21 cellular contexts compared by ENCODE assay signal in the genomic region with DNA sequence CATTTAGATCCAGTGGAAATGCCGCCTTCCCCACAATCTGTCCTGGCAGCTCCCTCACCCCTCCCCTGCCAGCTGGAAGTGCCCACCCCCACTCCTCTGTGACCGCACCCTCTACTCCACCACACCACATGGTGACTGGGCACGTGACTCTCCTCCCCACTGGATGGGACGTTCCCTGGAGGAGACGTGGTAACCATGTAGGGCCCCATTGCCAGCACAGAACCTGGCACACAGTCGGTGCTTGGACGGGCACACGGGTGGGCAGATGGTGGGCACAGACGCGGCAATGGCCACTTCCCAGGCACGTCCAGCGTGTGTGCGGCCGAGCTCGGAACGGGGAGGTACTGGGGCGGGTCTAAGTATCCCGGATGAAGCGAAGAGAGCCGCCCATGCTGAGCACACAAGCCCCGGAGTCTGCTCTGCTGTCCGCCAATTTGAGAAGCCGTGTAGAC.
DNase-seq lines count a peak whose midpoint lies in the region; ATAC-seq and TF ChIP-seq lines count a peak whose summit lies in the region.
"Had no signal": no experiment of that assay in that cellular context is flagged by ENCODE, and none has a peak within 500 bp of the region (broad histone marks: within the 10 kb centered on the region; RNA-seq: fewer than 3 reads in every experiment).

No MANE protein-coding gene starts in this region.

- POLR2A ChIA-PET in CD8-positive, alpha-beta T cell (lab: Charles Lee) = interaction anchor here (1.0 to 1.3 kb wide), 3 partner anchors 10 to 67 kb away, joined by 3 to 5 read pairs (median 5); no protein-coding TSS in a partner anchor
- POLR2A ChIA-PET in naive thymus-derived CD4-positive, alpha-beta T cell (lab: Charles Lee) = interaction anchor here (0.6 to 0.9 kb wide), 2 partner anchors 49 to 79 kb away, joined by 3 to 6 read pairs; no protein-coding TSS in a partner anchor

- peaks cover 31% of the 10 kb centered on the region for H3K4me1 ChIP-seq in CD8-positive, alpha-beta T cell (ENCODE audit: insufficient read depth, low read length)
- H3K4me1 ChIP-seq in naive thymus-derived CD4-positive, alpha-beta T cell (ENCODE audit: control insufficient read depth in 2 of 2, insufficient read depth in 2 of 2, low read length in 2 of 2) = peaks cover 25 to 33% of the 10 kb centered on the region in 2 donors
- H3K4me1 ChIP-seq in stomach = no peaks in the 10 kb centered on the region
- H3K4me1 ChIP-seq: A549, adrenal gland, Peyer's patch, uterus had no signal

- TF ChIP-seq POLR2A in stomach (IDR thresholded peaks at IDR 0.05) = no peak

- TF ChIP-seq EP300 in stomach (IDR thresholded peaks at IDR 0.05) = no peak

- H3K4me3 Mint-ChIP-seq in activated CD4-positive, alpha-beta T cell treated with anti-CD3 and anti-CD28 coated beads, Interleukin-2, amount 10 ng/mL, durations not matched to agents 24 days and 14 days = peak overlapping the region; percentile 73
- peak overlapping the region; percentile 68 for H3K4me3 Mint-ChIP-seq in CD8-positive, alpha-beta T cell
- peak overlapping the region; percentile 5 for H3K4me3 Mint-ChIP-seq in activated T-helper 17 cell treated with anti-CD3 and anti-CD28 coated beads, Interleukin-2, amount 50 U/mL, for 72 hours
- H3K4me3 Mint-ChIP-seq in naive thymus-derived CD4-positive, alpha-beta T cell = peak overlapping the region; percentile 26 to 83 (median 71)

- peak overlapping the region; percentile 42 for H3K4me3 ChIP-seq in CD8-positive, alpha-beta T cell (ENCODE audit: low read depth, low read length)
- H3K4me3 ChIP-seq in naive thymus-derived CD4-positive, alpha-beta T cell (ENCODE audit: low read length) = no peak overlapping the region
- no peak overlapping the region for H3K4me3 ChIP-seq in stomach
- H3K4me3 ChIP-seq: A549, adrenal gland, Peyer's patch, uterus had no signal

- ATAC-seq in CD8-positive, alpha-beta T cell = peak; percentile 7
- ATAC-seq in activated T-helper 17 cell treated with anti-CD3 and anti-CD28 coated beads, Interleukin-2, amount 50 U/mL, for 72 hours (replicated peaks) = no peak
- ATAC-seq in naive thymus-derived CD4-positive, alpha-beta T cell = peak; percentile 8

- peak overlapping the region; percentile 63 for H3K27ac ChIP-seq in CD8-positive, alpha-beta T cell (ENCODE audit: low read depth, low read length)
- H3K27ac ChIP-seq in naive thymus-derived CD4-positive, alpha-beta T cell (ENCODE audit: low read depth, low read length) = peak overlapping the region; percentile 66
- no peak overlapping the region for H3K27ac ChIP-seq in stomach
- H3K27ac ChIP-seq: A549, adrenal gland, neutrophil, Peyer's patch, uterus had no signal

- intact Hi-C loops in activated CD4-positive, alpha-beta T cell treated with anti-CD3 and anti-CD28 coated beads, Interleukin-2, amount 10 ng/mL, durations not matched to agents 24 days and 14 days (cut with micrococcal nuclease) = no loop called here
- intact Hi-C loops in CD8-positive, alpha-beta T cell (cut with DNase I, micrococcal nuclease) = loop anchor here in 1 of 2 experiments (2.0 to 10.0 kb wide), 2 partner anchors 46 to 62 kb away; no protein-coding TSS in a partner anchor
- intact Hi-C loops in naive thymus-derived CD4-positive, alpha-beta T cell (cut with micrococcal nuclease) = loop anchor here (2.0 to 5.0 kb wide), 4 partner anchors 44 to 65 kb away; no protein-coding TSS in a partner anchor
- intact Hi-C loops in stomach (cut with DNase I; ENCODE audit: low total_unique reads) = no loop called here

- H3K27me3 ChIP-seq in CD8-positive, alpha-beta T cell (ENCODE audit: insufficient read depth, low read length) = no peaks in the 10 kb centered on the region
- no peaks in the 10 kb centered on the region for H3K27me3 ChIP-seq in naive thymus-derived CD4-positive, alpha-beta T cell (ENCODE audit: control insufficient read depth in 2 of 2, insufficient read depth in 2 of 2, low read length in 2 of 2)
- no peaks in the 10 kb centered on the region for H3K27me3 ChIP-seq in stomach
- H3K27me3 ChIP-seq: adrenal gland, neutrophil, Peyer's patch, uterus had no signal

- 95 to 97% (median 97%) methylated on average over 23 of the region's 23 CpGs for WGBS in stomach, 5 donors

- CTCF ChIA-PET in CD8-positive, alpha-beta T cell (lab: Charles Lee) = no interaction called here
- CTCF ChIA-PET in naive thymus-derived CD4-positive, alpha-beta T cell (lab: Charles Lee) = no interaction called here

- no peaks in the 10 kb centered on the region for H3K36me3 ChIP-seq in CD8-positive, alpha-beta T cell (ENCODE audit: insufficient read depth, low read length)
- no peaks in the 10 kb centered on the region for H3K36me3 ChIP-seq in naive thymus-derived CD4-positive, alpha-beta T cell (ENCODE audit: control insufficient read depth in 2 of 3, insufficient read depth in 3 of 3, low read length in 3 of 3)
- peaks cover 0 to 14% (median 4%) of the 10 kb centered on the region in 4 donors for H3K36me3 ChIP-seq in stomach
- H3K36me3 ChIP-seq: adrenal gland, neutrophil, Peyer's patch, uterus had no signal

- H3K27me3 Mint-ChIP-seq in activated CD4-positive, alpha-beta T cell treated with anti-CD3 and anti-CD28 coated beads, Interleukin-2, amount 10 ng/mL, durations not matched to agents 24 days and 14 days = no peaks in the 10 kb centered on the region
- H3K27me3 Mint-ChIP-seq in CD8-positive, alpha-beta T cell (ENCODE audit: low read depth) = no peaks in the 10 kb centered on the region
- no peaks in the 10 kb centered on the region for H3K27me3 Mint-ChIP-seq in activated T-helper 17 cell treated with anti-CD3 and anti-CD28 coated beads, Interleukin-2, amount 50 U/mL, for 72 hours
- no peaks in the 10 kb centered on the region for H3K27me3 Mint-ChIP-seq in naive thymus-derived CD4-positive, alpha-beta T cell

- DNase-seq in activated CD4-positive, alpha-beta T cell treated with anti-CD3 and anti-CD28 coated beads, Interleukin-2, amount 10 ng/mL, durations not matched to agents 24 days and 14 days = peak; percentile 60
- DNase-seq in activated CD4-positive, alpha-beta T cell treated with anti-CD3 and anti-CD28 coated beads for 1 hour = no peak
- no peak for DNase-seq in CD8-positive, alpha-beta T cell
- no peak for DNase-seq in naive thymus-derived CD4-positive, alpha-beta T cell
- no peak for DNase-seq in NCI-H1694 (lab: John Stamatoyannopoulos, UW)
- DNase-seq in RPMI8226 = no peak
- no peak for DNase-seq in stomach
- DNase-seq: adrenal gland; effector CD4-positive, alpha-beta T cell; head of caudate nucleus; Karpas-422; mesendoderm; NCI-H1105; NCI-H2171; NCI-H82; Peyer's patch; stimulated activated naive CD4-positive, alpha-beta T cell treated with Interleukin-2 at 50 U/mL for 16 hours; uterus had no signal

- peak overlapping the region; percentile 69 for H3K27ac Mint-ChIP-seq in activated CD4-positive, alpha-beta T cell treated with anti-CD3 and anti-CD28 coated beads, Interleukin-2, amount 10 ng/mL, durations not matched to agents 24 days and 14 days
- peak overlapping the region; percentile 95 for H3K27ac Mint-ChIP-seq in CD8-positive, alpha-beta T cell
- peak overlapping the region; percentile 69 for H3K27ac Mint-ChIP-seq in activated T-helper 17 cell treated with anti-CD3 and anti-CD28 coated beads, Interleukin-2, amount 50 U/mL, for 72 hours
- H3K27ac Mint-ChIP-seq in naive thymus-derived CD4-positive, alpha-beta T cell = peak overlapping the region; percentile 90 to 99 (median 95)

- H3K9me3 Mint-ChIP-seq in activated CD4-positive, alpha-beta T cell treated with anti-CD3 and anti-CD28 coated beads, Interleukin-2, amount 10 ng/mL, durations not matched to agents 24 days and 14 days = no peaks in the 10 kb centered on the region
- no peaks in the 10 kb centered on the region for H3K9me3 Mint-ChIP-seq in CD8-positive, alpha-beta T cell
- H3K9me3 Mint-ChIP-seq in activated T-helper 17 cell treated with anti-CD3 and anti-CD28 coated beads, Interleukin-2, amount 50 U/mL, for 72 hours = no peaks in the 10 kb centered on the region
- H3K9me3 Mint-ChIP-seq in naive thymus-derived CD4-positive, alpha-beta T cell = no peaks in the 10 kb centered on the region

- H3K4me1 Mint-ChIP-seq in activated CD4-positive, alpha-beta T cell treated with anti-CD3 and anti-CD28 coated beads, Interleukin-2, amount 10 ng/mL, durations not matched to agents 24 days and 14 days = peaks cover 24% of the 10 kb centered on the region
- peaks cover 35% of the 10 kb centered on the region for H3K4me1 Mint-ChIP-seq in CD8-positive, alpha-beta T cell (ENCODE audit: low read depth)
- peaks cover 4% of the 10 kb centered on the region for H3K4me1 Mint-ChIP-seq in activated T-helper 17 cell treated with anti-CD3 and anti-CD28 coated beads, Interleukin-2, amount 50 U/mL, for 72 hours
- H3K4me1 Mint-ChIP-seq in naive thymus-derived CD4-positive, alpha-beta T cell = peaks cover 14 to 47% (median 38%) of the 10 kb centered on the region in 7 donors

- peaks cover 9% of the 10 kb centered on the region for H3K36me3 Mint-ChIP-seq in activated CD4-positive, alpha-beta T cell treated with anti-CD3 and anti-CD28 coated beads, Interleukin-2, amount 10 ng/mL, durations not matched to agents 24 days and 14 days (ENCODE audit: low read depth)
- H3K36me3 Mint-ChIP-seq in CD8-positive, alpha-beta T cell = peaks cover 3% of the 10 kb centered on the region
- peaks cover 6% of the 10 kb centered on the region for H3K36me3 Mint-ChIP-seq in activated T-helper 17 cell treated with anti-CD3 and anti-CD28 coated beads, Interleukin-2, amount 50 U/mL, for 72 hours (ENCODE audit: low read depth)
- H3K36me3 Mint-ChIP-seq in naive thymus-derived CD4-positive, alpha-beta T cell = peaks cover 3 to 8% (median 4%) of the 10 kb centered on the region in 5 donors

- H3K9me3 ChIP-seq in CD8-positive, alpha-beta T cell (ENCODE audit: low read length) = no peaks in the 10 kb centered on the region
- no peaks in the 10 kb centered on the region for H3K9me3 ChIP-seq in naive thymus-derived CD4-positive, alpha-beta T cell (ENCODE audit: control insufficient read depth in 2 of 3, low read length in 3 of 3)
- H3K9me3 ChIP-seq in stomach = no peaks in the 10 kb centered on the region
- H3K9me3 ChIP-seq: A549, adrenal gland, neutrophil, Peyer's patch, uterus had no signal

- no peak for TF ChIP-seq CTCF in CD8-positive, alpha-beta T cell (IDR thresholded peaks at IDR 0.05)
- no peak for TF ChIP-seq CTCF in stomach (IDR thresholded peaks at IDR 0.05)

Comparison
In these comparisons a context has a peak if more than half of its experiments do, and no peak if none do; other contexts are left out.
1. H3K4me3 Mint-ChIP-seq: peak in every context shown above with its lines; median percentile 73 in activated CD4-positive, alpha-beta T cell treated with anti-CD3 and anti-CD28 coated beads, Interleukin-2, amount 10 ng/mL, durations not matched to agents 24 days and 14 days; 71 in naive thymus-derived CD4-positive, alpha-beta T cell; 68 in CD8-positive, alpha-beta T cell; 5 in activated T-helper 17 cell treated with anti-CD3 and anti-CD28 coated beads, Interleukin-2, amount 50 U/mL, for 72 hours.
2. H3K27ac ChIP-seq: peak in CD8-positive, alpha-beta T cell (single experiment) and naive thymus-derived CD4-positive, alpha-beta T cell (single experiment); none in stomach (0 of 5).
3. intact Hi-C loops: an anchor here in naive thymus-derived CD4-positive, alpha-beta T cell (2.0 to 5.0 kb wide); none called in activated CD4-positive, alpha-beta T cell treated with anti-CD3 and anti-CD28 coated beads, Interleukin-2, amount 10 ng/mL, durations not matched to agents 24 days and 14 days and stomach.
4. Peak in every context shown above with its lines, with median percentiles within 50 percentile points of each other: H3K27ac Mint-ChIP-seq.